In genomic region chr9:132770775-132771310, GRCh38 we compare ENCODE assay signal across 8 cellular contexts.
DNase-seq lines count a peak whose midpoint lies in the region; ATAC-seq and TF ChIP-seq lines count a peak whose summit lies in the region.

No MANE protein-coding gene starts in this region.

- no peaks in the 10 kb centered on the region for H3K36me3 ChIP-seq in left lung
- no peaks in the 10 kb centered on the region for H3K36me3 ChIP-seq in stomach smooth muscle (ENCODE audit: control insufficient read depth in 2 of 2, insufficient read depth in 2 of 2, low read length in 2 of 2)

- H3K36me3 Mint-ChIP-seq in T-helper 1 cell treated with Interleukin-12 subunit alpha and Interleukin-12 subunit beta and Interleukin-4 antibody, amounts not matched to agents 30 μg/mL and 1 μg/mL, for 36 hours (ENCODE audit: low read depth), result peaks cover 8% of the 10 kb centered on the region
- peaks cover 14% of the 10 kb centered on the region for H3K36me3 Mint-ChIP-seq in activated naive CD8-positive, alpha-beta T cell treated with anti-CD3 and anti-CD28 coated beads, Interleukin-2, amount 10 ng/mL, durations not matched to agents 7 days and 5 days

- H3K4me3 ChIP-seq in left lung (peak overlapping the region; percentile 75 to 96), stomach smooth muscle (ENCODE audit: low read length in 2 of 2) (peak overlapping the region; percentile 88 to 97)

- peak overlapping the region; percentile 66 to 93 for H3K9ac ChIP-seq in stomach smooth muscle (ENCODE audit: low read length in 2 of 2)

- POLR2A ChIA-PET in activated naive CD8-positive, alpha-beta T cell treated with anti-CD3 and anti-CD28 coated beads, Interleukin-2, amount 10 ng/mL, durations not matched to agents 7 days and 5 days (lab: Charles Lee), result interaction anchor here (1.0 to 3.4 kb wide), 6 partner anchors 8 to 416 kb away, joined by 3 to 35 read pairs (median 4); partner anchors contain the start of genes DDX31, GTF3C4 and SETX

- peaks cover 17% of the 10 kb centered on the region for H3K27me3 Mint-ChIP-seq in T-helper 1 cell treated with Interleukin-12 subunit alpha and Interleukin-12 subunit beta and Interleukin-4 antibody, amounts not matched to agents 30 μg/mL and 1 μg/mL, for 36 hours (ENCODE audit: low read depth)
- H3K27me3 Mint-ChIP-seq in activated naive CD8-positive, alpha-beta T cell treated with anti-CD3 and anti-CD28 coated beads, Interleukin-2, amount 10 ng/mL, durations not matched to agents 7 days and 5 days, result peaks cover 3% of the 10 kb centered on the region

- H3K27ac ChIP-seq in left lung (peak overlapping the region; percentile 83 to 88), stomach smooth muscle (ENCODE audit: low read length) (peak overlapping the region; percentile 92)

- H3K4me1 Mint-ChIP-seq in T-helper 1 cell treated with Interleukin-12 subunit alpha and Interleukin-12 subunit beta and Interleukin-4 antibody, amounts not matched to agents 30 μg/mL and 1 μg/mL, for 36 hours (ENCODE audit: low read depth), result peaks cover 23% of the 10 kb centered on the region
- H3K4me1 Mint-ChIP-seq in activated naive CD8-positive, alpha-beta T cell treated with anti-CD3 and anti-CD28 coated beads, Interleukin-2, amount 10 ng/mL, durations not matched to agents 7 days and 5 days, result peaks cover 17% of the 10 kb centered on the region

- H3K27ac Mint-ChIP-seq in T-helper 1 cell treated with Interleukin-12 subunit alpha and Interleukin-12 subunit beta and Interleukin-4 antibody, amounts not matched to agents 30 μg/mL and 1 μg/mL, for 36 hours, result no peak overlapping the region
- H3K27ac Mint-ChIP-seq in activated naive CD8-positive, alpha-beta T cell treated with anti-CD3 and anti-CD28 coated beads, Interleukin-2, amount 10 ng/mL, durations not matched to agents 7 days and 5 days, result no peak overlapping the region

- ATAC-seq in activated naive CD8-positive, alpha-beta T cell treated with anti-CD3 and anti-CD28 coated beads, Interleukin-2, amount 10 ng/mL, durations not matched to agents 7 days and 5 days (ENCODE audit: low read depth), result no peak
- no peak for ATAC-seq in left lung
- ATAC-seq in HG03354 (IDR thresholded peaks at IDR 0.05; ENCODE audit: poor library complexity, severe bottlenecking, unreplicated experiment), result no peak

- DNase-seq in T-helper 1 cell (no peak), left lung (no peak), DMS53 (lab: John Stamatoyannopoulos, UW) (no peak), occipital lobe (lab: John Stamatoyannopoulos, UW) (no peak)
- DNase-seq in activated naive CD8-positive, alpha-beta T cell treated with anti-CD3 and anti-CD28 coated beads, Interleukin-2, amount 10 ng/mL, durations not matched to agents 7 days and 5 days, result no peak

- H3K4me1 ChIP-seq in left lung, result peaks cover 5 to 11% of the 10 kb centered on the region in 2 donors
- H3K4me1 ChIP-seq in stomach smooth muscle (ENCODE audit: control insufficient read depth, insufficient read depth, low read length), result peaks cover 12% of the 10 kb centered on the region

- H3K4me3 Mint-ChIP-seq in T-helper 1 cell treated with Interleukin-12 subunit alpha and Interleukin-12 subunit beta and Interleukin-4 antibody, amounts not matched to agents 30 μg/mL and 1 μg/mL, for 36 hours, result peak overlapping the region; percentile 18
- peak overlapping the region; percentile 99 for H3K4me3 Mint-ChIP-seq in activated naive CD8-positive, alpha-beta T cell treated with anti-CD3 and anti-CD28 coated beads, Interleukin-2, amount 10 ng/mL, durations not matched to agents 7 days and 5 days

- intact Hi-C loops in left lung (cut with DNase I), result no loop called here

- no peak for TF ChIP-seq CTCF in left lung (IDR thresholded peaks at IDR 0.05)

- H3K9me3 ChIP-seq in left lung (no peaks in the 10 kb centered on the region), stomach smooth muscle (ENCODE audit: control insufficient read depth in 2 of 2, low read length in 2 of 2) (peaks cover 0 to 10% of the 10 kb centered on the region in 2 donors)

- H3K27me3 ChIP-seq in left lung, result no peaks in the 10 kb centered on the region
- H3K27me3 ChIP-seq in stomach smooth muscle (ENCODE audit: control insufficient read depth in 1 of 2, insufficient read depth in 2 of 2, low read length in 2 of 2), result no peaks in the 10 kb centered on the region

- H3K9me3 Mint-ChIP-seq in T-helper 1 cell treated with Interleukin-12 subunit alpha and Interleukin-12 subunit beta and Interleukin-4 antibody, amounts not matched to agents 30 μg/mL and 1 μg/mL, for 36 hours, result no peaks in the 10 kb centered on the region
- no peaks in the 10 kb centered on the region for H3K9me3 Mint-ChIP-seq in activated naive CD8-positive, alpha-beta T cell treated with anti-CD3 and anti-CD28 coated beads, Interleukin-2, amount 10 ng/mL, durations not matched to agents 7 days and 5 days
